Comparison of ENCODE assay signal across 1 cellular context in the genomic region with DNA sequence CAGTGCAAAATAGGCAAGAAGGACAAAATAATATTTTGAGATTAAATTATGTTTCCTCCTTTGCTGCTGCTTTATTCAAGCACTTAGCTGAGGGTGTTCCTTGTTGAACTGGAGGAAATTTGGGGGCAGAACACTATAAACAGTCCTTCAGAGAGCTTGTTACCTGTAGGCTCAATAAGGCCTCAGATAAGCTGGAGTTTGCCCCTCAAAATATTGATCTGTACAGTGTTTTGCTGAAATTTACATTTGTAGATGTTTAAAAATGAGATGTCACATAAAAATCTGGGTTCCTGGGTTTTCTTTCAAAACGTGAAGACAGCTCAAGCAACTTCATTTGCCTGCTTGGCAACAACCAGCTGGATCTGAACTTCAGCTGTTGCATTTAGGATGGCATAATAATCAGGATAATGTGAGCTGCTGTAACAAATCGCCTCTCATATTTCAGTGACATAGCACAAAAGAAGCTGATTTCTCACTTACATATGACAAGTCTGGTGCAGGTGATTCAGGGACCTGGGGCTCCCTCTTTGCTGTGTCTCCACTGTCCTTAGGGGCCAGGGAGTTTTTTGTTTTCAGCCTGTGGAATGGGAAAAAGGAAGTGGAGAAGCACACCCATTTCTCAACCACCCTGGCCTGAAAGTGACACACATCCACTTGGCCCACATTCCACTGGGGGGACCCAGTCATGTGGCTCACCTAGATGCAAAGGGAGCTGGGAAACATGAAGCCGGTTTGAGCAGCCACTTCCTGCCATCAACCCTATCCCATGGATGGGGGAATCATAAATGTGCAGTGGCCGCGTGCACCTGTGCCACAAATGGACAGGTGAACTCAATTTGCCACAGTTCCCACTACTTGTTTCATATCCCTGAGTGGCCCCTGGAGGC.
TF ChIP-seq lines count a peak whose summit lies in the region.

No MANE protein-coding gene starts in this region.

TF ChIP-seq in HEK293, 187 proteins besides CTCF, POLR2A, EP300 and RAD21:
- peak; percentile 28; the same call in 1 of the 2 replicates for TF ChIP-seq SCRT2 (tag by site-specific recombination; IDR thresholded peaks at IDR 0.05)
- TF ChIP-seq ZBTB21 (tag by site-specific recombination; IDR thresholded peaks at IDR 0.05), result no peak
- TF ChIP-seq GLI2 (tag by site-specific recombination; IDR thresholded peaks at IDR 0.05; ENCODE audit: borderline replicate concordance, low read depth), result no peak
